ENCODE assay signal across 8 cellular contexts in genomic region chr16:30567991-30568638, GRCh38. TPM values are rescaled to one million over a fixed set of nuclear protein-coding genes. Genes with fewer than 3 reads are reported as not detected.
DNase-seq lines count a peak whose midpoint lies in the region; ATAC-seq and TF ChIP-seq lines count a peak whose summit lies in the region.

No MANE protein-coding gene starts in this region.

- H3K9ac ChIP-seq in BLaER1 treated with 17β-estradiol and CSF1 and Interleukin-3, amounts not matched to agents 10 nM and 100 nM: peak overlapping the region; percentile 62 to 98 (median 80); a peak in 21 of 22 replicates
- H3K9ac ChIP-seq in GM23248: no peak overlapping the region
- peak overlapping the region; percentile 76 for H3K9ac ChIP-seq in PC-3 (ENCODE audit: low read length)
- H3K9ac ChIP-seq in neuronal stem cell (ENCODE audit: low read depth, low read length, poor library complexity): no peak overlapping the region

- no peak overlapping the region for H2AK5ac ChIP-seq in neuronal stem cell (ENCODE audit: low read depth, low read length)

- peak; percentile 39 for ATAC-seq in PC-3

- peak overlapping the region; percentile 73 to 99 (median 96) for H3K27ac ChIP-seq in BLaER1 treated with 17β-estradiol and CSF1 and Interleukin-3, amounts not matched to agents 10 nM and 100 nM
- H3K27ac ChIP-seq in GM23248 (no peak overlapping the region), PC-3 (ENCODE audit: low read length) (peak overlapping the region; percentile 96), neuronal stem cell (replicated peaks; ENCODE audit: low read length) (no peak overlapping the region)

- TF ChIP-seq CTCF in PC-3 (conservative IDR thresholded peaks at IDR 0.05; ENCODE audit: low read depth, low read length): no peak

- H3K4me3 ChIP-seq in BLaER1 treated with 17β-estradiol and CSF1 and Interleukin-3, amounts not matched to agents 10 nM and 100 nM: peak overlapping the region in 5 of 10 experiments; percentile 9 to 45 (median 33); a peak in 9 of 20 replicates
- H3K4me3 ChIP-seq in GM23248 (no peak overlapping the region), PC-3 (ENCODE audit: low read length) (no peak overlapping the region), neuronal stem cell (ENCODE audit: low read length in 2 of 2) (no peak overlapping the region)

- 63 to 70% methylated on average over 6 of the region's 6 CpGs for WGBS in GM23248 (ENCODE audit: low coverage in 1 of 2, low lambda C conversion rate in 2 of 2, missing lambda C conversion rate in 2 of 2), 2 experiments
- no CpG with 5 or more reads among the region's 6 CpGs for WGBS in neuronal stem cell (ENCODE audit: extremely low coverage in 2 of 2, insufficient read length in 2 of 2, insufficient replicate concordance in 1 of 2), 2 donors

- no peak overlapping the region for H2BK15ac ChIP-seq in neuronal stem cell (ENCODE audit: low read length)

- H3K4me1 ChIP-seq in BLaER1 treated with 17β-estradiol and CSF1 and Interleukin-3, amounts not matched to agents 10 nM and 100 nM: peaks cover 52 to 69% (median 60%) of the 10 kb centered on the region in 10 experiments
- H3K4me1 ChIP-seq in GM23248 (ENCODE audit: insufficient read depth): peaks cover 4% of the 10 kb centered on the region; the same call in 1 of the 2 replicates
- peaks cover 34% of the 10 kb centered on the region for H3K4me1 ChIP-seq in PC-3 (ENCODE audit: insufficient read depth, low read length)
- peaks cover 0 to 4% of the 10 kb centered on the region in 2 donors for H3K4me1 ChIP-seq in neuronal stem cell (ENCODE audit: control insufficient read depth in 2 of 2, insufficient read depth in 1 of 2, low read depth in 1 of 2, low read length in 2 of 2)

- no peak overlapping the region for H3K14ac ChIP-seq in neuronal stem cell (ENCODE audit: low read length)

- H3K4me2 ChIP-seq in BLaER1 treated with 17β-estradiol and CSF1 and Interleukin-3, amounts not matched to agents 10 nM and 100 nM: peak overlapping the region; percentile 93 to 100 (median 99)
- H3K4me2 ChIP-seq in GM23248 (ENCODE audit: unreplicated experiment) (no peak overlapping the region), PC-3 (ENCODE audit: low read length) (peak overlapping the region; percentile 60), neuronal stem cell (ENCODE audit: insufficient read depth, low read length, poor library complexity, severe bottlenecking) (no peak overlapping the region)

- in situ Hi-C loops in GM23248 (cut with MboI): no loop called here

- no peak overlapping the region for H3K23ac ChIP-seq in neuronal stem cell (ENCODE audit: low read depth, low read length, poor library complexity)

- no TSS peak for BruUV-seq in PC-3 (replicated peaks; lab: Mats Ljungman, UMichigan)

- no peak overlapping the region for H2AFZ ChIP-seq in GM23248
- H2AFZ ChIP-seq in PC-3 (ENCODE audit: low read length): no peak overlapping the region
- no peak overlapping the region for H2AFZ ChIP-seq in neuronal stem cell (ENCODE audit: low read length)

- no peaks in the 10 kb centered on the region for H3K27me3 ChIP-seq in BLaER1 treated with 17β-estradiol and CSF1 and Interleukin-3, amounts not matched to agents 10 nM and 100 nM
- no peaks in the 10 kb centered on the region for H3K27me3 ChIP-seq in GM23248 (replicated peaks; ENCODE audit: insufficient read depth)
- H3K27me3 ChIP-seq in PC-3 (ENCODE audit: low read length): no peaks in the 10 kb centered on the region
- no peaks in the 10 kb centered on the region for H3K27me3 ChIP-seq in neuronal stem cell (ENCODE audit: control insufficient read depth in 3 of 3, insufficient read depth in 3 of 3, low read depth in 1 of 3, low read length in 3 of 3)

- H4K8ac ChIP-seq in neuronal stem cell (ENCODE audit: low read depth, low read length): no peak overlapping the region

- H3K4ac ChIP-seq in neuronal stem cell (ENCODE audit: low read length): no peak overlapping the region

- CTCF ChIA-PET in PC-3 (lab: Charles Lee): no interaction called here

- no peak overlapping the region for H2BK120ac ChIP-seq in neuronal stem cell (ENCODE audit: low read depth, low read length)

- no peaks in the 10 kb centered on the region; a peak in 1 of 22 replicates for H3K36me3 ChIP-seq in BLaER1 treated with 17β-estradiol and CSF1 and Interleukin-3, amounts not matched to agents 10 nM and 100 nM
- H3K36me3 ChIP-seq in GM23248 (ENCODE audit: low read depth): no peaks in the 10 kb centered on the region
- H3K36me3 ChIP-seq in PC-3 (ENCODE audit: low read depth, low read length): no peaks in the 10 kb centered on the region
- H3K36me3 ChIP-seq in neuronal stem cell (replicated peaks in 1 of 2; ENCODE audit: control insufficient read depth in 2 of 2, insufficient read depth in 2 of 2, low read length in 2 of 2): peaks cover 0 to 7% of the 10 kb centered on the region in 2 donors

- peak; percentile 60 for DNase-seq in GM23248
- DNase-seq in PC-3: peak; percentile 87
- DNase-seq in brain pericyte (ENCODE audit: low read depth, low spot score): peak; percentile 41
- DNase-seq in renal cortical epithelial cell (ENCODE audit: low read depth): peak; percentile 82
- DNase-seq in C1 segment of cervical spinal cord (lab: John Stamatoyannopoulos, UW): no peak
- DNase-seq in neuronal stem cell (ENCODE audit: low spot score): no peak
- DNase-seq in NCI-H2029 treated with DMSO at 0.1 percent for 48 hours (lab: John Stamatoyannopoulos, UW): no peak

- H4K20me1 ChIP-seq in BLaER1 treated with 17β-estradiol and CSF1 and Interleukin-3, amounts not matched to agents 10 nM and 100 nM: no peaks in the 10 kb centered on the region
- H4K20me1 ChIP-seq in GM23248 (ENCODE audit: insufficient read depth): no peaks in the 10 kb centered on the region
- H4K20me1 ChIP-seq in PC-3 (ENCODE audit: low read length): no peaks in the 10 kb centered on the region

- H3K79me1 ChIP-seq in neuronal stem cell (ENCODE audit: low read depth, low read length): peaks cover 5% of the 10 kb centered on the region

- no peaks in the 10 kb centered on the region for H3K79me2 ChIP-seq in GM23248 (ENCODE audit: insufficient read depth)
- H3K79me2 ChIP-seq in PC-3 (ENCODE audit: low read length): peaks cover 7% of the 10 kb centered on the region; the same call in 1 of the 2 replicates

- H3F3A ChIP-seq in GM23248 (ENCODE audit: insufficient read depth) (peaks cover 3% of the 10 kb centered on the region; the same call in 1 of the 2 replicates), PC-3 (ENCODE audit: low read length, unreplicated experiment) (no peaks in the 10 kb centered on the region)

- no peak overlapping the region for H4K91ac ChIP-seq in neuronal stem cell (ENCODE audit: low read depth, low read length, poor library complexity)

- H3K18ac ChIP-seq in neuronal stem cell (ENCODE audit: low read length): no peak overlapping the region

- H2BK12ac ChIP-seq in neuronal stem cell (ENCODE audit: low read length): no peak overlapping the region

- no peak overlapping the region for H2BK5ac ChIP-seq in neuronal stem cell (ENCODE audit: low read length)

- intact Hi-C loops in PC-3 (cut with micrococcal nuclease): no loop called here

- H3K9me2 ChIP-seq in GM23248 (ENCODE audit: insufficient read depth) (no peaks in the 10 kb centered on the region), PC-3 (replicated peaks; ENCODE audit: low read length) (no peaks in the 10 kb centered on the region)

- no peaks in the 10 kb centered on the region for H3K9me3 ChIP-seq in BLaER1 treated with 17β-estradiol and CSF1 and Interleukin-3, amounts not matched to agents 10 nM and 100 nM (replicated peaks in 1 of 11)
- H3K9me3 ChIP-seq in GM23248 (ENCODE audit: low read depth) (no peaks in the 10 kb centered on the region), PC-3 (ENCODE audit: low read length) (no peaks in the 10 kb centered on the region), neuronal stem cell (replicated peaks in 1 of 2; ENCODE audit: control insufficient read depth in 2 of 2, insufficient read depth in 1 of 2, low read depth in 1 of 2, low read length in 2 of 2) (peaks cover 0 to 4% of the 10 kb centered on the region in 2 donors)

- POLR2A ChIA-PET in PC-3 (lab: Charles Lee; ENCODE audit: unreplicated experiment): interaction anchor here (1.0 kb wide), 1 partner anchor 10 kb away, joined by 5 read pairs; the partner anchor contains the start of gene ZNF764

RNA-seq across cellular contexts. Expression of gene ZNF688, which starts 3.4 kb away (rescaled TPM):
- total RNA-seq in GM23248 (2014; rRNA removed; shearing (Covaris generic)): 10.4 and 33.0 TPM in 2 replicates
- polyA plus RNA-seq in GM23248 (2016; fragmentation: Nextera tagmentation; extraction: Ambion mirVana): 13.6 and 14.7 TPM in 2 replicates
- total RNA-seq in PC-3 (2014; rRNA removed): 5.5 and 14.3 TPM in 2 replicates
- 5.3 and 7.1 TPM in 2 replicates for total RNA-seq in renal cortical epithelial cell
- polyA plus RNA-seq in neuronal stem cell (2013, experiment 1 of 2): 6.6 TPM
- 7.2 TPM for polyA plus RNA-seq in neuronal stem cell (2013, experiment 2 of 2)

RNA-seq across cellular contexts. Expression of gene ZNF764, which starts 9.9 kb away (rescaled TPM):
- 3.0 and 8.8 TPM in 2 replicates for total RNA-seq in GM23248 (2014; rRNA removed; shearing (Covaris generic))
- 3.0 TPM in 2 replicates for polyA plus RNA-seq in GM23248 (2016; fragmentation: Nextera tagmentation; extraction: Ambion mirVana)
- 8.1 and 12.8 TPM in 2 replicates for total RNA-seq in PC-3 (2014; rRNA removed)
- total RNA-seq in renal cortical epithelial cell: 2.6 and 6.9 TPM in 2 replicates
- polyA plus RNA-seq in neuronal stem cell (2013, experiment 1 of 2): 7.9 TPM
- polyA plus RNA-seq in neuronal stem cell (2013, experiment 2 of 2): 8.0 TPM

RNA-seq across cellular contexts. Expression of gene ZNF785, which starts 17.4 kb away (rescaled TPM):
- total RNA-seq in GM23248 (2014; rRNA removed; shearing (Covaris generic)): 9.0 TPM in 2 replicates
- polyA plus RNA-seq in GM23248 (2016; fragmentation: Nextera tagmentation; extraction: Ambion mirVana): 5.4 and 6.9 TPM in 2 replicates
- 4.9 and 5.0 TPM in 2 replicates for total RNA-seq in PC-3 (2014; rRNA removed)
- total RNA-seq in renal cortical epithelial cell: 3.5 and 9.1 TPM in 2 replicates
- 12.5 TPM for polyA plus RNA-seq in neuronal stem cell (2013, experiment 1 of 2)
- polyA plus RNA-seq in neuronal stem cell (2013, experiment 2 of 2): 12.6 TPM

RNA-seq across cellular contexts. Expression of gene ZNF747, which starts 33.5 kb away (rescaled TPM):
- 7.7 and 15.7 TPM in 2 replicates for total RNA-seq in GM23248 (2014; rRNA removed; shearing (Covaris generic))
- polyA plus RNA-seq in GM23248 (2016; fragmentation: Nextera tagmentation; extraction: Ambion mirVana): 5.4 and 6.7 TPM in 2 replicates
- 7.9 and 8.9 TPM in 2 replicates for total RNA-seq in PC-3 (2014; rRNA removed)
- total RNA-seq in renal cortical epithelial cell: 7.5 and 11.7 TPM in 2 replicates
- polyA plus RNA-seq in neuronal stem cell (2013, experiment 1 of 2): 6.9 TPM
- polyA plus RNA-seq in neuronal stem cell (2013, experiment 2 of 2): 6.8 TPM

RNA-seq across cellular contexts. Expression of gene ZNF768, which starts 41.7 kb away (rescaled TPM):
- total RNA-seq in GM23248 (2014; rRNA removed; shearing (Covaris generic)): 35.3 and 38.4 TPM in 2 replicates
- polyA plus RNA-seq in GM23248 (2016; fragmentation: Nextera tagmentation; extraction: Ambion mirVana): 5.0 and 5.7 TPM in 2 replicates
- total RNA-seq in PC-3 (2014; rRNA removed) (31.2 and 46.7 TPM in 2 replicates), renal cortical epithelial cell (22.4 and 24.0 TPM in 2 replicates)
- 48.2 TPM for polyA plus RNA-seq in neuronal stem cell (2013, experiment 1 of 2)
- 46.8 TPM for polyA plus RNA-seq in neuronal stem cell (2013, experiment 2 of 2)

Comparison
In these comparisons a context has a peak if more than half of its experiments do, and no peak if none do; other contexts are left out.
1. H3K27ac ChIP-seq: peak in BLaER1 treated with 17β-estradiol and CSF1 and Interleukin-3, amounts not matched to agents 10 nM and 100 nM (11 of 11) and PC-3 (single experiment); none in GM23248 (single experiment) and neuronal stem cell (single experiment).
2. H3K4me2 ChIP-seq: peak in BLaER1 treated with 17β-estradiol and CSF1 and Interleukin-3, amounts not matched to agents 10 nM and 100 nM (11 of 11) and PC-3 (single experiment); none in GM23248 (single experiment) and neuronal stem cell (single experiment).
3. H3K9ac ChIP-seq: peak in BLaER1 treated with 17β-estradiol and CSF1 and Interleukin-3, amounts not matched to agents 10 nM and 100 nM (11 of 11) and PC-3 (single experiment); none in GM23248 (single experiment) and neuronal stem cell (single experiment).
4. DNase-seq: peak in GM23248 (single experiment), PC-3 (single experiment), brain pericyte (single experiment) and renal cortical epithelial cell (single experiment); none in C1 segment of cervical spinal cord (0 of 14), neuronal stem cell (single experiment) and NCI-H2029 treated with DMSO at 0.1 percent for 48 hours (single experiment).